In the genomic region with DNA sequence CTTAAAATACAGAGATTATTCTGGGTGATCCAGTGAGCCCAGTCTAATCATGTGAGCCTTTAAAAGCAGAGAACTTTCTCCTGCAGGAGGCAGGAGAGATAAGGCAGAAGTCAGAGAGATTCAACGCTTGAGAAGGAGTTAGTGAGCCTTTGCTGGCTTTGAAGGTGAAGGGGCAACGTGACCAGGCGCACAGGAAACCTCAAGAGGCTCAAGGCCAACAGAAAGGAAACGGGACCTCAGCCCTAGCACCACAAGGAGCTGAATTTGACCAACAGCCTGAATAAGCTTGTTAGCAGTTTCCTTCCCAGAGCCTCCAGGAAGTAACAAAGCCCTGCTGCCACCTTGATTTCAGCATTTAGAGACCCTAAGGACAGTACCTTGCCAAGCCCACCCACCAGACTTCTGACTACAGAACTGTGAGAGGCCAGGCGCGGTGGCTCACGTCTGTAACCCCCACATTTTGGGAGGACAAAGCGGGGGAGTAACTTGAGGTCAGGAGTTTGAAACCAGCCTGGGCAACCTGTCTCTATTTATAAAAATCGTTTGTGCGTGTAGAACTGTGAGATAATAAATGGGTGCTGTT, we compare ENCODE assay signal across 8 cellular contexts.
DNase-seq lines count a peak whose midpoint lies in the region; ATAC-seq and TF ChIP-seq lines count a peak whose summit lies in the region.

No MANE protein-coding gene starts in this region.

- peak; percentile 0 for TF ChIP-seq CTCF in AG04449 (IDR thresholded peaks at IDR 0.05; ENCODE audit: insufficient read depth, low read length, missing control alignments)
- TF ChIP-seq CTCF in fibroblast of lung (conservative IDR thresholded peaks at IDR 0.05 in 1 of 2, IDR thresholded peaks at IDR 0.05 in 1 of 2; ENCODE audit: low read depth in 1 of 2, low read length in 2 of 2): peak; percentile 22 to 27

- no peak overlapping the region for H2AFZ ChIP-seq in fibroblast of lung (ENCODE audit: low read length)

- POLR2A ChIA-PET in AG04449 (lab: Yijun Ruan, JAX): interaction anchor here (0.6 kb wide), 1 partner anchor 15 kb away, joined by 3 read pairs; no protein-coding TSS in a partner anchor

- CTCF ChIA-PET in AG04449 (lab: Yijun Ruan, JAX): interaction anchor here (0.9 to 1.9 kb wide), 6 partner anchors 11 to 495 kb away, joined by 3 to 6 read pairs (median 4); a partner anchor contains a TSS

- H3K9ac ChIP-seq in fibroblast of lung (ENCODE audit: insufficient read depth, low read length): no peak overlapping the region

- H3K9me3 ChIP-seq in fibroblast of lung (ENCODE audit: control insufficient read depth, insufficient read depth, low read depth, low read length): no peaks in the 10 kb centered on the region

- no peaks in the 10 kb centered on the region for H3K79me2 ChIP-seq in fibroblast of lung (ENCODE audit: control insufficient read depth, insufficient read depth, low read length)

- H4K20me1 ChIP-seq in fibroblast of lung (ENCODE audit: control insufficient read depth, extremely low read depth, insufficient read depth, low read length): no peaks in the 10 kb centered on the region

- H3K4me1 ChIP-seq in fibroblast of lung (ENCODE audit: control insufficient read depth, extremely low read depth, insufficient read depth, low read length): no peaks in the 10 kb centered on the region

- no peak overlapping the region for H3K4me3 ChIP-seq in AG04449 (ENCODE audit: low read depth, low read length)
- H3K4me3 ChIP-seq in fibroblast of lung (replicated peaks in 1 of 4; ENCODE audit: control extremely low read depth in 1 of 4, insufficient read depth in 1 of 4, low read depth in 3 of 4, low read length in 4 of 4): no peak overlapping the region

- ATAC-seq in GM18519 (IDR thresholded peaks at IDR 0.05; ENCODE audit: low FRiP score, unreplicated experiment): peak; percentile 65
- ATAC-seq in HG02973 (IDR thresholded peaks at IDR 0.05; ENCODE audit: unreplicated experiment): peak; percentile 87
- peak; percentile 55 for ATAC-seq in stimulated activated naive CD8-positive, alpha-beta T cell treated with anti-CD3 and anti-CD28 coated beads, Interleukin-15, Interleukin-2, amounts not matched to agents 100 U/mL and 50 U/mL, for 24 hours

- H3K27ac ChIP-seq in fibroblast of lung (ENCODE audit: insufficient read depth, low read length): no peak overlapping the region

- H3K4me2 ChIP-seq in fibroblast of lung (ENCODE audit: extremely low read depth, insufficient read depth, low read length): no peak overlapping the region

- H3K36me3 ChIP-seq in fibroblast of lung (ENCODE audit: control insufficient read depth, insufficient read depth, low read length): no peaks in the 10 kb centered on the region

- DNase-seq in AG04449 (ENCODE audit: low read depth, low spot score): no peak
- DNase-seq in SK-MEL-5 (ENCODE audit: low read depth, low spot score): peak; percentile 37
- DNase-seq in fibroblast of lung (ENCODE audit: low read depth in 2 of 2): peak; percentile 3 to 21
- peak; percentile 26 for DNase-seq in stimulated activated naive CD8-positive, alpha-beta T cell treated with anti-CD3 and anti-CD28 coated beads, Interleukin-15, Interleukin-2, amounts not matched to agents 100 U/mL and 50 U/mL, for 24 hours
- DNase-seq in LoVo (ENCODE audit: low spot score): no peak
- DNase-seq in NCI-H510A treated with DMSO at 0.1 percent for 48 hours (lab: John Stamatoyannopoulos, UW): no peak

- in situ Hi-C loops in SK-MEL-5 (cut with HindIII; ENCODE audit: low pct_unique_long_range_greater_than_20kb, low sequenced_read_pairs): no loop called here

- H3K27me3 ChIP-seq in fibroblast of lung (ENCODE audit: control insufficient read depth, insufficient read depth, low read length): no peaks in the 10 kb centered on the region

Comparison
In these comparisons a context has a peak if more than half of its experiments do, and no peak if none do; other contexts are left out.
1. DNase-seq: peak in SK-MEL-5 (single experiment), fibroblast of lung (2 of 2) and stimulated activated naive CD8-positive, alpha-beta T cell treated with anti-CD3 and anti-CD28 coated beads, Interleukin-15, Interleukin-2, amounts not matched to agents 100 U/mL and 50 U/mL, for 24 hours (single experiment); none in AG04449 (single experiment), LoVo (single experiment) and NCI-H510A treated with DMSO at 0.1 percent for 48 hours (single experiment).
2. Peak in every context shown above with its lines, with median percentiles within 50 percentile points of each other: ATAC-seq.